In genomic region chr2:96146881-96147592, GRCh38 we compare ENCODE assay signal across 9 cellular contexts. TPM values are rescaled to one million over a fixed set of nuclear protein-coding genes. Genes with fewer than 3 reads are reported as not detected.
DNase-seq lines count a peak whose midpoint lies in the region; ATAC-seq, FAIRE-seq and TF ChIP-seq lines count a peak whose summit lies in the region.
"Had no signal": no experiment of that assay in that cellular context is flagged by ENCODE, and none has a peak within 500 bp of the region (broad histone marks: within the 10 kb centered on the region; RNA-seq: fewer than 3 reads in every experiment).

No MANE protein-coding gene starts in this region.

- TF ChIP-seq RAD21 in HepG2 (CRISPR knock-in tag; IDR thresholded peaks at IDR 0.05) = no peak

- peak; percentile 63 for DNase-seq in cardiac septum (ENCODE audit: low spot score)
- DNase-seq in right atrium auricular region (ENCODE audit: low spot score) = no peak
- DNase-seq in T-helper 9 cell = peak; percentile 25
- no peak for DNase-seq in HepG2 (ENCODE audit: low spot score)
- DNase-seq in aorta = peak; percentile 76
- no peak for DNase-seq in dermis blood vessel endothelial cell
- DNase-seq in GM13976 (ENCODE audit: low spot score) = no peak

- TF ChIP-seq CTCF in right atrium auricular region (IDR thresholded peaks at IDR 0.05) (no peak), HepG2 (CRISPR knock-in tag; IDR thresholded peaks at IDR 0.05) (no peak), GM13976 (IDR thresholded peaks at IDR 0.05; ENCODE audit: borderline replicate concordance, control extremely low read depth, extremely low read depth, insufficient read depth, missing control alignments) (no peak)

- H3K9me3 ChIP-seq in right atrium auricular region = no peaks in the 10 kb centered on the region
- no peaks in the 10 kb centered on the region for H3K9me3 ChIP-seq in HepG2 (ENCODE audit: low read length)
- no peaks in the 10 kb centered on the region for H3K9me3 ChIP-seq in aorta (ENCODE audit: control insufficient read depth, low read length)

- CTCF ChIA-PET in HepG2 (lab: Yijun Ruan, JAX; ENCODE audit: low intra/inter-chr PET ratio, low total read pairs) = no interaction called here

- in situ Hi-C loops in HepG2 (cut with HindIII; ENCODE audit: extremely low pct_ligation_motif_present, low pct_unique_long_range_greater_than_20kb) (loop anchor here (25.0 kb wide), 1 partner anchor 365 kb away; the partner anchor contains the start of gene NEURL3), GM13976 (cut with MboI; ENCODE audit: low sequenced_read_pairs, unreplicated experiment) (no loop called here)

- H3K9ac ChIP-seq in HepG2 (ENCODE audit: insufficient read depth, low read depth, low read length) = no peak overlapping the region

- POLR2A ChIA-PET in HepG2 (lab: Yijun Ruan, JAX) = no interaction called here

- no peaks in the 10 kb centered on the region for H4K20me1 ChIP-seq in HepG2 (ENCODE audit: insufficient read depth, low read length)

- no TSS peak for BruUV-seq in HepG2 (replicated peaks; lab: Mats Ljungman, UMichigan)

- H3K36me3 ChIP-seq in right atrium auricular region = no peaks in the 10 kb centered on the region
- H3K36me3 ChIP-seq in HepG2 (replicated peaks in 1 of 2; ENCODE audit: control insufficient read depth in 1 of 2, insufficient read depth in 2 of 2, low read length in 2 of 2) = no peaks in the 10 kb centered on the region
- no peaks in the 10 kb centered on the region for H3K36me3 ChIP-seq in aorta (ENCODE audit: control insufficient read depth in 1 of 2, insufficient read depth in 2 of 2, low read length in 1 of 2)

- ATAC-seq in HepG2 (peak; percentile 22), aorta (ENCODE audit: low FRiP score) (no peak), HG02870 (IDR thresholded peaks at IDR 0.05; ENCODE audit: unreplicated experiment) (no peak)
- ATAC-seq: left colon had no signal

- H3K79me2 ChIP-seq in HepG2 (ENCODE audit: insufficient read depth, low read length) = no peaks in the 10 kb centered on the region

- TF ChIP-seq EP300 in HepG2 (IDR thresholded peaks at IDR 0.05; ENCODE audit: low read depth in 2 of 2, low read length in 2 of 2) (no peak), HepG2 (CRISPR knock-in tag; IDR thresholded peaks at IDR 0.05; ENCODE audit: borderline replicate concordance) (no peak)

- H3K27me3 ChIP-seq in right atrium auricular region (no peaks in the 10 kb centered on the region), HepG2 (ENCODE audit: control insufficient read depth in 1 of 2, insufficient read depth in 2 of 2, low read length in 2 of 2) (peaks cover 16 to 74% of the 10 kb centered on the region in 2 experiments), aorta (ENCODE audit: control insufficient read depth in 1 of 2, insufficient read depth in 2 of 2, low read length in 1 of 2) (no peaks in the 10 kb centered on the region)

- H3K27ac ChIP-seq in right atrium auricular region (peak overlapping the region in 1 of 2 donors; percentile 68), HepG2 (ENCODE audit: extremely low read length, insufficient read depth, low read length) (no peak overlapping the region), aorta (ENCODE audit: low read depth in 1 of 2, low read length in 2 of 2) (peak overlapping the region in 1 of 2 donors; percentile 36)

- H3K4me3 ChIP-seq in right atrium auricular region (no peak overlapping the region), HepG2 (replicated peaks in 1 of 3; ENCODE audit: insufficient read depth in 1 of 3, low read depth in 2 of 3, low read length in 3 of 3) (no peak overlapping the region), aorta (ENCODE audit: low read length in 2 of 2) (no peak overlapping the region)

- no peak for FAIRE-seq in HepG2 (lab: Jason Lieb, UNC)

- H3K4me2 ChIP-seq in HepG2 (ENCODE audit: low read depth, low read length) = peak overlapping the region; percentile 19; the same call in 1 of the 2 replicates

- H2AFZ ChIP-seq in HepG2 (ENCODE audit: low read length) = no peak overlapping the region

- TF ChIP-seq POLR2A in HepG2 (IDR thresholded peaks at IDR 0.05; ENCODE audit: insufficient read depth in 1 of 2, low read depth in 2 of 2, low read length in 2 of 2) = no peak

- peaks cover 0 to 47% of the 10 kb centered on the region in 2 donors for H3K4me1 ChIP-seq in right atrium auricular region
- peaks cover 15% of the 10 kb centered on the region for H3K4me1 ChIP-seq in HepG2 (ENCODE audit: insufficient read depth, low read length)
- H3K4me1 ChIP-seq in aorta (ENCODE audit: control insufficient read depth in 1 of 2, insufficient read depth in 2 of 2, low read length in 2 of 2) = no peaks in the 10 kb centered on the region

- 21% methylated on average over 9 of the region's 9 CpGs for WGBS in HepG2 (ENCODE audit: low lambda C conversion rate)
- WGBS in aorta, 2 donors = 9 to 14% methylated on average over 9 of the region's 9 CpGs

- intact Hi-C loops in cardiac septum (cut with DNase I) (loop anchor here (5.0 kb wide), 1 partner anchor 120 kb away; the partner anchor contains the start of genes CIAO1 and TMEM127), HepG2 (cut with micrococcal nuclease; ENCODE audit: unreplicated experiment) (no loop called here), aorta (cut with DNase I) (loop anchor here (5.0 to 10.0 kb wide), 2 partner anchors 105 to 358 kb away; partner anchors contain the start of gene NEURL3 (in 1 of the 2))

RNA-seq across cellular contexts. Expression of gene DUSP2, which starts 1.8 kb away (rescaled TPM):
- total RNA-seq in cardiac septum (1.3 TPM), right atrium auricular region (1 to 10 TPM; 4.0 to 9.0 TPM), HepG2 (2016; rRNA removed; fragmentation: Illumina TruSeq; extraction: Trizol) (not detected in 2 replicates), aorta (1 to 10 TPM; 5.7 to 7.5 TPM), dermis blood vessel endothelial cell (0.34 and 0.98 TPM in 2 replicates)
- total RNA-seq in HepG2 (2016; cell fraction: cytosol; rRNA removed; fragmentation: Illumina TruSeq; extraction: Trizol; ENCODE audit: low read depth) = not detected in 2 replicates
- not detected in 2 replicates for total RNA-seq in HepG2 (2016; cell fraction: insoluble cytoplasmic fraction; rRNA removed; fragmentation: Illumina TruSeq; extraction: Trizol)
- not detected in 2 replicates for total RNA-seq in HepG2 (2016; cell fraction: membrane; rRNA removed; fragmentation: Illumina TruSeq; extraction: Trizol)
- not detected in 2 replicates for total RNA-seq in HepG2 (2016; cell fraction: nucleus; rRNA removed; fragmentation: Illumina TruSeq; extraction: Trizol)
- polyA plus RNA-seq in HepG2 (2011; rRNA removed) (not detected in 2 replicates), aorta (1 to 10 TPM; 1.2 to 1.9 TPM)
- 0.04 TPM in 1 of 2 replicates, not detected in the other for polyA plus RNA-seq in HepG2 (2011; cell fraction: cytosol; rRNA removed)
- polyA plus RNA-seq in HepG2 (2011; cell fraction: nucleus; rRNA removed) = 0.12 and 0.18 TPM in 2 replicates
- not detected in 2 replicates for polyA plus RNA-seq in HepG2 (2012)
- not detected in 2 replicates for polyA plus RNA-seq in HepG2 (2016; cell fraction: cytosol; fragmentation: Illumina TruSeq; extraction: Trizol; ENCODE audit: low read depth)
- polyA plus RNA-seq in HepG2 (2016; cell fraction: insoluble cytoplasmic fraction; fragmentation: Illumina TruSeq; extraction: Trizol; ENCODE audit: low read depth) = not detected in 2 replicates
- not detected in 2 replicates for polyA plus RNA-seq in HepG2 (2016; cell fraction: membrane; fragmentation: Illumina TruSeq; extraction: Trizol; ENCODE audit: low read depth)
- polyA plus RNA-seq in HepG2 (2016; cell fraction: nucleus; fragmentation: Illumina TruSeq; extraction: Trizol; ENCODE audit: insufficient read depth, low read depth) = not detected in 2 replicates
- 103 TPM in 1 of 2 replicates, not detected in the other for polyA minus RNA-seq in HepG2 (2011; rRNA and poly(A)+ RNA removed; ENCODE audit: low replicate concordance)
- polyA minus RNA-seq in HepG2 (2011; cell fraction: cytosol; rRNA and poly(A)+ RNA removed) = 0.69 and 1.3 TPM in 2 replicates
- polyA minus RNA-seq in HepG2 (2011; cell fraction: nucleus; rRNA and poly(A)+ RNA removed) = 0.25 and 0.52 TPM in 2 replicates

RNA-seq across cellular contexts. Expression of gene ASTL, which starts 8.7 kb away (rescaled TPM):
- total RNA-seq in cardiac septum (not detected), right atrium auricular region (not detected), HepG2 (2016; rRNA removed; fragmentation: Illumina TruSeq; extraction: Trizol) (not detected in 2 replicates), aorta (under 1 TPM; 0.57 to 0.62 TPM), dermis blood vessel endothelial cell (not detected in 2 replicates)
- total RNA-seq in HepG2 (2016; cell fraction: cytosol; rRNA removed; fragmentation: Illumina TruSeq; extraction: Trizol; ENCODE audit: low read depth) = not detected in 2 replicates
- not detected in 2 replicates for total RNA-seq in HepG2 (2016; cell fraction: insoluble cytoplasmic fraction; rRNA removed; fragmentation: Illumina TruSeq; extraction: Trizol)
- not detected in 2 replicates for total RNA-seq in HepG2 (2016; cell fraction: membrane; rRNA removed; fragmentation: Illumina TruSeq; extraction: Trizol)
- total RNA-seq in HepG2 (2016; cell fraction: nucleus; rRNA removed; fragmentation: Illumina TruSeq; extraction: Trizol) = not detected in 2 replicates
- polyA plus RNA-seq in HepG2 (2011; rRNA removed) (not detected in 2 replicates), aorta (not detected)
- not detected in 2 replicates for polyA plus RNA-seq in HepG2 (2011; cell fraction: cytosol; rRNA removed)
- not detected in 2 replicates for polyA plus RNA-seq in HepG2 (2011; cell fraction: nucleus; rRNA removed)
- not detected in 2 replicates for polyA plus RNA-seq in HepG2 (2012)
- not detected in 2 replicates for polyA plus RNA-seq in HepG2 (2016; cell fraction: cytosol; fragmentation: Illumina TruSeq; extraction: Trizol; ENCODE audit: low read depth)
- polyA plus RNA-seq in HepG2 (2016; cell fraction: insoluble cytoplasmic fraction; fragmentation: Illumina TruSeq; extraction: Trizol; ENCODE audit: low read depth) = not detected in 2 replicates
- polyA plus RNA-seq in HepG2 (2016; cell fraction: membrane; fragmentation: Illumina TruSeq; extraction: Trizol; ENCODE audit: low read depth) = not detected in 2 replicates
- polyA plus RNA-seq in HepG2 (2016; cell fraction: nucleus; fragmentation: Illumina TruSeq; extraction: Trizol; ENCODE audit: insufficient read depth, low read depth) = not detected in 2 replicates
- polyA minus RNA-seq in HepG2 (2011; rRNA and poly(A)+ RNA removed; ENCODE audit: low replicate concordance) = 1.6 TPM in 1 of 2 replicates, not detected in the other
- polyA minus RNA-seq in HepG2 (2011; cell fraction: cytosol; rRNA and poly(A)+ RNA removed) = not detected in 2 replicates
- polyA minus RNA-seq in HepG2 (2011; cell fraction: nucleus; rRNA and poly(A)+ RNA removed) = not detected in 2 replicates

RNA-seq across cellular contexts. Expression of gene ADRA2B, which starts 30.7 kb away (rescaled TPM):
- total RNA-seq in cardiac septum (5.5 TPM), right atrium auricular region (1 to 10 TPM in 1 of 2 donors, under 1 TPM in 1; 0.47 to 1.4 TPM), HepG2 (2016; rRNA removed; fragmentation: Illumina TruSeq; extraction: Trizol) (not detected in 2 replicates), aorta (10 to 100 TPM in 1 of 2 donors, under 1 TPM in 1; 0.81 to 34.0 TPM), dermis blood vessel endothelial cell (0.05 and 0.17 TPM in 2 replicates)
- total RNA-seq in HepG2 (2016; cell fraction: cytosol; rRNA removed; fragmentation: Illumina TruSeq; extraction: Trizol; ENCODE audit: low read depth) = not detected in 2 replicates
- total RNA-seq in HepG2 (2016; cell fraction: insoluble cytoplasmic fraction; rRNA removed; fragmentation: Illumina TruSeq; extraction: Trizol) = not detected in 2 replicates
- not detected in 2 replicates for total RNA-seq in HepG2 (2016; cell fraction: membrane; rRNA removed; fragmentation: Illumina TruSeq; extraction: Trizol)
- not detected in 2 replicates for total RNA-seq in HepG2 (2016; cell fraction: nucleus; rRNA removed; fragmentation: Illumina TruSeq; extraction: Trizol)
- polyA plus RNA-seq in HepG2 (2011; rRNA removed) (not detected in 2 replicates), aorta (under 1 TPM in 1 of 2 donors, not detected in 1; 0.26 TPM)
- not detected in 2 replicates for polyA plus RNA-seq in HepG2 (2011; cell fraction: cytosol; rRNA removed)
- 0.10 TPM in 1 of 2 replicates, not detected in the other for polyA plus RNA-seq in HepG2 (2011; cell fraction: nucleus; rRNA removed)
- not detected in 2 replicates for polyA plus RNA-seq in HepG2 (2012)
- not detected in 2 replicates for polyA plus RNA-seq in HepG2 (2016; cell fraction: cytosol; fragmentation: Illumina TruSeq; extraction: Trizol; ENCODE audit: low read depth)
- not detected in 2 replicates for polyA plus RNA-seq in HepG2 (2016; cell fraction: insoluble cytoplasmic fraction; fragmentation: Illumina TruSeq; extraction: Trizol; ENCODE audit: low read depth)
- polyA plus RNA-seq in HepG2 (2016; cell fraction: membrane; fragmentation: Illumina TruSeq; extraction: Trizol; ENCODE audit: low read depth) = not detected in 2 replicates
- not detected in 2 replicates for polyA plus RNA-seq in HepG2 (2016; cell fraction: nucleus; fragmentation: Illumina TruSeq; extraction: Trizol; ENCODE audit: insufficient read depth, low read depth)
- 0.07 TPM in 1 of 2 replicates, not detected in the other for polyA minus RNA-seq in HepG2 (2011; rRNA and poly(A)+ RNA removed; ENCODE audit: low replicate concordance)
- not detected in 2 replicates for polyA minus RNA-seq in HepG2 (2011; cell fraction: cytosol; rRNA and poly(A)+ RNA removed)
- polyA minus RNA-seq in HepG2 (2011; cell fraction: nucleus; rRNA and poly(A)+ RNA removed) = not detected in 2 replicates

Comparison
In these comparisons a context has a peak if more than half of its experiments do, and no peak if none do; other contexts are left out.
1. DNase-seq: peak in cardiac septum (single experiment), T-helper 9 cell (single experiment) and aorta (2 of 2); none in right atrium auricular region (single experiment), HepG2 (single experiment), dermis blood vessel endothelial cell (single experiment) and GM13976 (single experiment).